11 cellular contexts compared by ENCODE assay signal in the genomic region with DNA sequence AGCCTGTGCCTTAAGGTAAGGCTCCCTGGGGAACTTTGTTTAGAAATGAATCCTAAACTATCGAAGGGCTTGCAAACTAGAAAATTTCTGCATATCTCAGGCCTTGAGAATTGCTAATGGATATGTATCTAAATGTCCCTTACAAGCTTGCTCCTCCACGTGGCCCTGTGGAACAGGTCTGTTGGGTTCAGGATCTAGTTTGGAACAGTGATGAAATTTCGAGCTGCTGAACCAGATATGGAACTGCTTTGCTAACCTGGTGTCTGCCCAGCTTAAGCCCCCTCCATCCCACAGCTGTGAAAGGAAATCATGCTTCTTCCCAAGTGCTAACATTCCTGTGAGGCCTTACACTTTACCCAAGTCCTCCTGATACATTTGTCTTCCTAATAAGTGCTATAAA. TPM values are rescaled to one million over a fixed set of nuclear protein-coding genes. Genes with fewer than 3 reads are reported as not detected.
DNase-seq lines count a peak whose midpoint lies in the region; ATAC-seq and TF ChIP-seq lines count a peak whose summit lies in the region.
"Had no signal": no experiment of that assay in that cellular context is flagged by ENCODE, and none has a peak within 500 bp of the region (broad histone marks: within the 10 kb centered on the region; RNA-seq: fewer than 3 reads in every experiment).

No MANE protein-coding gene starts in this region.

- H3K27ac ChIP-seq in GM23338 (ENCODE audit: low read depth): peak overlapping the region; percentile 77; the same call in 1 of the 2 replicates
- peak overlapping the region; percentile 55 for H3K27ac ChIP-seq in OCI-LY1 (ENCODE audit: low read depth, low read length, poor library complexity, severe bottlenecking)
- peak overlapping the region; percentile 79 to 81 for H3K27ac ChIP-seq in esophagus (ENCODE audit: low read depth in 2 of 2, low read length in 1 of 2)

- H3K27me3 Mint-ChIP-seq in GM23338 (ENCODE audit: insufficient read depth, low read depth, poor library complexity): peaks cover 12% of the 10 kb centered on the region
- no peaks in the 10 kb centered on the region for H3K27me3 Mint-ChIP-seq in progenitor cell of endocrine pancreas
- no peaks in the 10 kb centered on the region for H3K27me3 Mint-ChIP-seq in T-helper 2 cell treated with Interferon-gamma antibody and Interleukin-4, amounts not matched to agents 5 μg/mL and 100 μg/mL, for 36 hours (ENCODE audit: low read depth)

- 0 out of 2 replicates have a peak, but pooled peaks cover 8% of the 10 kb centered on the region for H3K36me3 ChIP-seq in GM23338 (ENCODE audit: insufficient read depth)
- peaks cover 77% of the 10 kb centered on the region for H3K36me3 ChIP-seq in OCI-LY1 (ENCODE audit: insufficient read depth, low read length)
- H3K36me3 ChIP-seq in esophagus (ENCODE audit: control insufficient read depth in 2 of 2, insufficient read depth in 2 of 2, low read length in 1 of 2): peaks cover 0 to 4% of the 10 kb centered on the region in 2 donors
- peaks cover 19% of the 10 kb centered on the region for H3K36me3 ChIP-seq in MG63

- H3K9me3 Mint-ChIP-seq in GM23338 (no peaks in the 10 kb centered on the region), progenitor cell of endocrine pancreas (ENCODE audit: low read depth) (no peaks in the 10 kb centered on the region)
- no peaks in the 10 kb centered on the region for H3K9me3 Mint-ChIP-seq in T-helper 2 cell treated with Interferon-gamma antibody and Interleukin-4, amounts not matched to agents 5 μg/mL and 100 μg/mL, for 36 hours

- peaks cover 48% of the 10 kb centered on the region for H3K4me1 Mint-ChIP-seq in GM23338
- H3K4me1 Mint-ChIP-seq in progenitor cell of endocrine pancreas (ENCODE audit: low read depth): peaks cover 56% of the 10 kb centered on the region
- H3K4me1 Mint-ChIP-seq in T-helper 2 cell treated with Interferon-gamma antibody and Interleukin-4, amounts not matched to agents 5 μg/mL and 100 μg/mL, for 36 hours (ENCODE audit: low read depth): peaks cover 58% of the 10 kb centered on the region

- H3F3A ChIP-seq in GM23338 (replicated peaks; ENCODE audit: low read depth): peaks cover 17% of the 10 kb centered on the region
- H3F3A ChIP-seq in OCI-LY1 (ENCODE audit: insufficient read depth, low read length): 0 out of 2 replicates have a peak, but pooled peaks cover 2% of the 10 kb centered on the region

- no peaks in the 10 kb centered on the region for H3K9me3 ChIP-seq in OCI-LY1 (ENCODE audit: low read length)
- no peaks in the 10 kb centered on the region for H3K9me3 ChIP-seq in esophagus (ENCODE audit: control insufficient read depth in 2 of 2, insufficient read depth in 1 of 2, low read depth in 1 of 2, low read length in 1 of 2)
- H3K9me3 ChIP-seq in MG63: no peaks in the 10 kb centered on the region
- H3K9me3 ChIP-seq: HAP-1, testis had no signal

- H3K4me1 ChIP-seq in GM23338 (ENCODE audit: insufficient read depth) (peaks cover 52% of the 10 kb centered on the region), OCI-LY1 (ENCODE audit: insufficient read depth, low read length, severe bottlenecking) (peaks cover 89% of the 10 kb centered on the region), esophagus (ENCODE audit: control insufficient read depth in 2 of 2, insufficient read depth in 2 of 2, low read length in 1 of 2) (peaks cover 3 to 18% of the 10 kb centered on the region in 2 donors)

- H2AFZ ChIP-seq in GM23338 (no peak overlapping the region), OCI-LY1 (ENCODE audit: low read length) (no peak overlapping the region)

- H3K4me2 ChIP-seq in GM23338 (peak overlapping the region; percentile 66), OCI-LY1 (ENCODE audit: low read length) (peak overlapping the region; percentile 59; the same call in 1 of the 2 replicates)

- peaks cover 24% of the 10 kb centered on the region; the same call in 2 of the 3 replicates for H3K36me3 Mint-ChIP-seq in GM23338 (ENCODE audit: low read depth)
- H3K36me3 Mint-ChIP-seq in progenitor cell of endocrine pancreas (ENCODE audit: insufficient read depth): peaks cover 8% of the 10 kb centered on the region
- H3K36me3 Mint-ChIP-seq in T-helper 2 cell treated with Interferon-gamma antibody and Interleukin-4, amounts not matched to agents 5 μg/mL and 100 μg/mL, for 36 hours (ENCODE audit: low read depth): peaks cover 35% of the 10 kb centered on the region

- no peaks in the 10 kb centered on the region for H3K9me2 ChIP-seq in GM23338 (ENCODE audit: insufficient read depth)
- no peaks in the 10 kb centered on the region for H3K9me2 ChIP-seq in OCI-LY1 (ENCODE audit: low read depth, low read length)

- WGBS in esophagus, 2 donors: 36 to 40% methylated on average over 3 of the region's 3 CpGs

- DNase-seq in GM23338 (ENCODE audit: low spot score) (no peak), progenitor cell of endocrine pancreas (ENCODE audit: low spot score, unreplicated experiment) (no peak), MG63 (no peak), NCI-H2081 (lab: John Stamatoyannopoulos, UW) (no peak)
- DNase-seq in activated CD4-positive, alpha-beta T cell treated with anti-CD3 and anti-CD28 coated beads, Interleukin-2, amount 50 U/mL, for 4 hours: no peak
- no peak for DNase-seq in T-helper 2 cell treated with Interferon-gamma antibody and Interleukin-4, amounts not matched to agents 5 μg/mL and 100 μg/mL, for 36 hours (ENCODE audit: low spot score)
- DNase-seq: NCI-H1694 treated with DMSO at 0.1 percent for 48 hours, testis had no signal

- H3K79me2 ChIP-seq in GM23338 (replicated peaks; ENCODE audit: insufficient read depth) (peaks cover 100% of the 10 kb centered on the region), OCI-LY1 (ENCODE audit: insufficient read depth, low read length) (peaks cover 100% of the 10 kb centered on the region)

- peak overlapping the region; percentile 21; the same call in 1 of the 3 replicates for H3K4me3 Mint-ChIP-seq in GM23338
- no peak overlapping the region for H3K4me3 Mint-ChIP-seq in progenitor cell of endocrine pancreas (ENCODE audit: low read depth)
- H3K4me3 Mint-ChIP-seq in T-helper 2 cell treated with Interferon-gamma antibody and Interleukin-4, amounts not matched to agents 5 μg/mL and 100 μg/mL, for 36 hours: no peak overlapping the region

- peak overlapping the region; percentile 79 for H3K27ac Mint-ChIP-seq in GM23338
- H3K27ac Mint-ChIP-seq in progenitor cell of endocrine pancreas: peak overlapping the region; percentile 87
- no peak overlapping the region for H3K27ac Mint-ChIP-seq in T-helper 2 cell treated with Interferon-gamma antibody and Interleukin-4, amounts not matched to agents 5 μg/mL and 100 μg/mL, for 36 hours

- H3K4me3 ChIP-seq in GM23338 (peak overlapping the region; percentile 21; the same call in 1 of the 2 replicates), OCI-LY1 (ENCODE audit: low read depth, low read length, poor library complexity, severe bottlenecking) (no peak overlapping the region), esophagus (ENCODE audit: low read depth in 1 of 2, low read length in 2 of 2) (no peak overlapping the region), MG63 (no peak overlapping the region)
- H3K4me3 ChIP-seq: HAP-1, testis had no signal

- peak overlapping the region; percentile 11; the same call in 1 of the 2 replicates for H3K9ac ChIP-seq in OCI-LY1 (ENCODE audit: low read length)

- ATAC-seq in GM23338: no peak

- H3K27me3 ChIP-seq in GM23338 (ENCODE audit: insufficient read depth): no peaks in the 10 kb centered on the region
- H3K27me3 ChIP-seq in OCI-LY1 (ENCODE audit: insufficient read depth, low read length): no peaks in the 10 kb centered on the region
- no peaks in the 10 kb centered on the region for H3K27me3 ChIP-seq in esophagus (ENCODE audit: control insufficient read depth in 1 of 2, insufficient read depth in 2 of 2, low read length in 2 of 2)
- H3K27me3 ChIP-seq in MG63: no peaks in the 10 kb centered on the region
- H3K27me3 ChIP-seq: testis had no signal

- TF ChIP-seq CTCF in GM23338 (conservative IDR thresholded peaks at IDR 0.05; ENCODE audit: low read depth in 2 of 2): no peak
- no peak for TF ChIP-seq CTCF in OCI-LY1 (IDR thresholded peaks at IDR 0.05; ENCODE audit: low read length)
- TF ChIP-seq CTCF in progenitor cell of endocrine pancreas (IDR thresholded peaks at IDR 0.05; ENCODE audit: unreplicated experiment): no peak

- H4K20me1 ChIP-seq in GM23338 (replicated peaks; ENCODE audit: insufficient read depth) (peaks cover 81% of the 10 kb centered on the region), OCI-LY1 (ENCODE audit: insufficient read depth, low read length) (no peaks in the 10 kb centered on the region)

TF ChIP-seq in GM23338, 12 proteins besides CTCF, POLR2A, EP300 and RAD21 (continues in another document):
- no peak for TF ChIP-seq EZH2phosphoT487 (IDR thresholded peaks at IDR 0.05; ENCODE audit: unreplicated experiment)

RNA-seq across cellular contexts. Expression of gene SREBF2, which starts 11.6 kb away (rescaled TPM):
- 147 and 163 TPM in 2 replicates for total RNA-seq in GM23338 (2014; rRNA removed; shearing (Covaris generic))
- polyA plus RNA-seq in GM23338 (2016; fragmentation: Nextera tagmentation; extraction: Ambion mirVana): 48.7 and 49.8 TPM in 2 replicates
- 10 to 100 TPM; 66.4 to 76.4 TPM for polyA plus RNA-seq in esophagus
- total RNA-seq in progenitor cell of endocrine pancreas: 154 and 156 TPM in 2 replicates
- 15.0 and 26.5 TPM in 2 replicates for total RNA-seq in MG63 (2014; rRNA removed; shearing (Covaris generic); ENCODE audit: low replicate concordance)

RNA-seq across cellular contexts. Expression of gene CCDC134, which starts 44.0 kb away (rescaled TPM):
- total RNA-seq in GM23338 (2014; rRNA removed; shearing (Covaris generic)): 21.0 and 24.5 TPM in 2 replicates
- polyA plus RNA-seq in GM23338 (2016; fragmentation: Nextera tagmentation; extraction: Ambion mirVana) (2.7 and 4.2 TPM in 2 replicates), esophagus (1 to 10 TPM; 1.5 to 1.9 TPM)
- total RNA-seq in progenitor cell of endocrine pancreas: 23.3 and 24.2 TPM in 2 replicates
- 2.7 and 14.0 TPM in 2 replicates for total RNA-seq in MG63 (2014; rRNA removed; shearing (Covaris generic); ENCODE audit: low replicate concordance)
